ENCODE assay signal across 29 cellular contexts in genomic region chr5:68646142-68646541, GRCh38.
DNase-seq lines count a peak whose midpoint lies in the region; TF ChIP-seq lines count a peak whose summit lies in the region.
"Had no signal": no experiment of that assay in that cellular context is flagged by ENCODE, and none has a peak within 500 bp of the region (broad histone marks: within the 10 kb centered on the region; RNA-seq: fewer than 3 reads in every experiment).

No MANE protein-coding gene starts in this region.

- no peaks in the 10 kb centered on the region for H3K36me3 ChIP-seq in breast epithelium
- H3K36me3 ChIP-seq: BE2C, gastroesophageal sphincter, prostate gland, upper lobe of left lung had no signal

- no peak for TF ChIP-seq CTCF in MCF 10A (IDR thresholded peaks at IDR 0.05; ENCODE audit: unreplicated experiment)
- no peak for TF ChIP-seq CTCF in breast epithelium (IDR thresholded peaks at IDR 0.05)
- no peak for TF ChIP-seq CTCF in cardiac fibroblast (IDR thresholded peaks at IDR 0.05; ENCODE audit: low read depth, low read length)

- CTCF ChIA-PET in MCF 10A (lab: Yijun Ruan, JAX): no interaction called here

- intact Hi-C loops in MCF 10A (cut with micrococcal nuclease): no loop called here
- intact Hi-C loops in breast epithelium (cut with DNase I; ENCODE audit: low total_unique reads): no loop called here

- no peak overlapping the region for H3K27ac Mint-ChIP-seq in MCF 10A (ENCODE audit: low read depth, unreplicated experiment)
- H3K27ac Mint-ChIP-seq: H9, T-helper 17 cell had no signal

- H3K4me3 Mint-ChIP-seq in MCF 10A (ENCODE audit: unreplicated experiment): no peak overlapping the region
- H3K4me3 Mint-ChIP-seq: H9, T-helper 17 cell had no signal

- no peaks in the 10 kb centered on the region for H3K4me1 Mint-ChIP-seq in MCF 10A (ENCODE audit: insufficient read depth, unreplicated experiment)
- H3K4me1 Mint-ChIP-seq: T-helper 17 cell had no signal

- POLR2A ChIA-PET in MCF 10A (lab: Yijun Ruan, JAX): no interaction called here

- H3K4me3 ChIP-seq in breast epithelium (no peak overlapping the region), cardiac fibroblast (replicated peaks in 1 of 2; ENCODE audit: low read depth in 2 of 2, low read length in 2 of 2) (no peak overlapping the region)
- H3K4me3 ChIP-seq: dorsolateral prefrontal cortex, gastroesophageal sphincter, prostate gland, SK-N-MC, smooth muscle cell, upper lobe of left lung had no signal

- no peaks in the 10 kb centered on the region for H3K36me3 Mint-ChIP-seq in MCF 10A (ENCODE audit: insufficient read depth, unreplicated experiment)

- H3K9me3 Mint-ChIP-seq in MCF 10A (ENCODE audit: unreplicated experiment): no peaks in the 10 kb centered on the region
- H3K9me3 Mint-ChIP-seq: H9 had no signal

- no peaks in the 10 kb centered on the region for H3K27me3 ChIP-seq in breast epithelium
- H3K27me3 ChIP-seq: BE2C, dorsolateral prefrontal cortex, gastroesophageal sphincter, upper lobe of left lung had no signal

- no TSS peak for BruUV-seq in MCF 10A (replicated peaks; lab: Mats Ljungman, UMichigan)

- TF ChIP-seq POLR2A in breast epithelium (IDR thresholded peaks at IDR 0.05): no peak

- no peak overlapping the region for H3K27ac ChIP-seq in breast epithelium
- H3K27ac ChIP-seq: dorsolateral prefrontal cortex, gastroesophageal sphincter, prostate gland, SK-N-MC, upper lobe of left lung had no signal

- H3K27me3 Mint-ChIP-seq in MCF 10A (ENCODE audit: insufficient read depth, unreplicated experiment): peaks cover 14% of the 10 kb centered on the region

- no peaks in the 10 kb centered on the region for H3K4me1 ChIP-seq in breast epithelium
- H3K4me1 ChIP-seq: upper lobe of left lung had no signal

- H3K9me3 ChIP-seq in breast epithelium: no peaks in the 10 kb centered on the region
- H3K9me3 ChIP-seq: BE2C, gastroesophageal sphincter, prostate gland, upper lobe of left lung had no signal

- DNase-seq in MCF 10A (ENCODE audit: unreplicated experiment): peak; percentile 22
- DNase-seq in breast epithelium (ENCODE audit: low spot score in 2 of 2): no peak
- DNase-seq in cardiac fibroblast (ENCODE audit: low read depth in 2 of 2): peak; percentile 20 to 45
- DNase-seq in iris pigment epithelial cell (ENCODE audit: low read depth): peak; percentile 50
- DNase-seq in stromal cell of bone marrow (ENCODE audit: low read depth): peak; percentile 9
- DNase-seq in NCI-H1048 (lab: John Stamatoyannopoulos, UW): no peak
- DNase-seq in cerebellum (ENCODE audit: low spot score): no peak
- no peak for DNase-seq in OCI-M2 (lab: John Stamatoyannopoulos, UW; ENCODE audit: unreplicated experiment)
- DNase-seq: activated CD4-positive, alpha-beta T cell treated with anti-CD3 and anti-CD28 coated beads for 48 hours; activated naive CD4-positive, alpha-beta T cell treated with Interleukin-2 at 50 U/mL for 16 hours; activated T-cell treated with anti-CD3 and anti-CD28 coated beads, Interleukin-2, amount 50 U/mL, for 48 hours; amniotic stem cell; BE2C; caudate nucleus; DMS79 treated with DMSO at 0.1 percent for 48 hours; dorsolateral prefrontal cortex; H9; islet precursor cell; NCI-H1092 treated with DMSO at 0.1 percent for 48 hours; NCI-H187 treated with DMSO at 0.1 percent for 48 hours; NCI-H69; RPMI8226; stimulated activated CD4-positive, alpha-beta T cell treated with anti-CD3 and anti-CD28 coated beads, Interleukin-2, amount 100 ng/mL, for 24 hours; T-helper 17 cell; upper lobe of left lung had no signal

Comparison
In these comparisons a context has a peak if more than half of its experiments do, and no peak if none do; other contexts are left out.
1. DNase-seq: peak in MCF 10A (single experiment), cardiac fibroblast (2 of 2), iris pigment epithelial cell (single experiment) and stromal cell of bone marrow (single experiment); none in breast epithelium (0 of 2), NCI-H1048 (single experiment), cerebellum (single experiment) and OCI-M2 (single experiment).